Comparison of ENCODE assay signal across 1 cellular context in the genomic region with DNA sequence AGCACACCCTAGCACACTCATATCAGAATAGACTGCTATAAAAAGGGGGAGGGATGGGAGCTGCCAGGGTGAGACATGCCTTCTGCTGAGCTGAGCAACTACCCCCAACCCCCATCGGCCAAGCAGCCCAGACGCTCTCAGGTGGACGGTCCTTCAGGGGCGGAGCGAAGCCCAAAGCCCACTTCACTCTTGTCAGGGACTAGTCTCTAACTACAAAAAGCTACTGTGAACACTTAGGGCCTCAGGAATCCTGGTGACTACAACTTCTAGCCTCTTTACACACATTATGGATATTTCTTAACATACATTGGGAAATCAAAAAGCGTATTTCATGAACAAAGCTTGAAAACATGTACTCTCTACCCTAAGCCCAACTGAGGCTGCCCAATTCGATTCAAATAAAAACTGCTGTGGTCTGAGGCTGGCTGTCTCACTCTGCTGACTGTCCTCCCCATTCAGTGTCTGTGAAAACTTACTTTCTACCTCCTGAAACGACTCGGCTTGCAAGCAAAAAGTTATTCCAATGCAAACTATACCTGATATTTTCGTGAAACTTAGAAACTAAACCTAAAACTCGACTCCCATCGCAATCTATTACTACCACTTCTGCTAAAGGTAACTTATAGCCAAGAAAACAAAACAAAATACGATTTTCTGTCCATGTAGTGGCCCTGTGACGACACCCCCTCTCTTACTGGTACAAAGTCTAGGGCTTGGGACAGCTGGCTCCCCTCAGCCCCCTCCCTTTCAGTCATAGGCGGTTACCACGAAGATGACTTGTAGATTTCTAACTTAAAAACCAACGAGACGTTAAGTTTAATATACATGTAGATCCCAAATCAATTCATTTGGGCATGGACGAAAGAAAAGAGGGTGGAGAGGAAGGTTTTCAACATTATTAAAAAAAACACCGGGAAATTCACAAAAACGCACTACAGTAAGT.
A peak's percentile ranks its signal among the peaks of the same experiment; 100 is the strongest.
TF ChIP-seq lines count a peak whose summit lies in the region.

No MANE protein-coding gene starts in this region.

TF ChIP-seq in K562, 482 proteins besides CTCF, POLR2A, EP300 and RAD21 (continued from another document and continues in another):
- TF ChIP-seq, protein P1, sequence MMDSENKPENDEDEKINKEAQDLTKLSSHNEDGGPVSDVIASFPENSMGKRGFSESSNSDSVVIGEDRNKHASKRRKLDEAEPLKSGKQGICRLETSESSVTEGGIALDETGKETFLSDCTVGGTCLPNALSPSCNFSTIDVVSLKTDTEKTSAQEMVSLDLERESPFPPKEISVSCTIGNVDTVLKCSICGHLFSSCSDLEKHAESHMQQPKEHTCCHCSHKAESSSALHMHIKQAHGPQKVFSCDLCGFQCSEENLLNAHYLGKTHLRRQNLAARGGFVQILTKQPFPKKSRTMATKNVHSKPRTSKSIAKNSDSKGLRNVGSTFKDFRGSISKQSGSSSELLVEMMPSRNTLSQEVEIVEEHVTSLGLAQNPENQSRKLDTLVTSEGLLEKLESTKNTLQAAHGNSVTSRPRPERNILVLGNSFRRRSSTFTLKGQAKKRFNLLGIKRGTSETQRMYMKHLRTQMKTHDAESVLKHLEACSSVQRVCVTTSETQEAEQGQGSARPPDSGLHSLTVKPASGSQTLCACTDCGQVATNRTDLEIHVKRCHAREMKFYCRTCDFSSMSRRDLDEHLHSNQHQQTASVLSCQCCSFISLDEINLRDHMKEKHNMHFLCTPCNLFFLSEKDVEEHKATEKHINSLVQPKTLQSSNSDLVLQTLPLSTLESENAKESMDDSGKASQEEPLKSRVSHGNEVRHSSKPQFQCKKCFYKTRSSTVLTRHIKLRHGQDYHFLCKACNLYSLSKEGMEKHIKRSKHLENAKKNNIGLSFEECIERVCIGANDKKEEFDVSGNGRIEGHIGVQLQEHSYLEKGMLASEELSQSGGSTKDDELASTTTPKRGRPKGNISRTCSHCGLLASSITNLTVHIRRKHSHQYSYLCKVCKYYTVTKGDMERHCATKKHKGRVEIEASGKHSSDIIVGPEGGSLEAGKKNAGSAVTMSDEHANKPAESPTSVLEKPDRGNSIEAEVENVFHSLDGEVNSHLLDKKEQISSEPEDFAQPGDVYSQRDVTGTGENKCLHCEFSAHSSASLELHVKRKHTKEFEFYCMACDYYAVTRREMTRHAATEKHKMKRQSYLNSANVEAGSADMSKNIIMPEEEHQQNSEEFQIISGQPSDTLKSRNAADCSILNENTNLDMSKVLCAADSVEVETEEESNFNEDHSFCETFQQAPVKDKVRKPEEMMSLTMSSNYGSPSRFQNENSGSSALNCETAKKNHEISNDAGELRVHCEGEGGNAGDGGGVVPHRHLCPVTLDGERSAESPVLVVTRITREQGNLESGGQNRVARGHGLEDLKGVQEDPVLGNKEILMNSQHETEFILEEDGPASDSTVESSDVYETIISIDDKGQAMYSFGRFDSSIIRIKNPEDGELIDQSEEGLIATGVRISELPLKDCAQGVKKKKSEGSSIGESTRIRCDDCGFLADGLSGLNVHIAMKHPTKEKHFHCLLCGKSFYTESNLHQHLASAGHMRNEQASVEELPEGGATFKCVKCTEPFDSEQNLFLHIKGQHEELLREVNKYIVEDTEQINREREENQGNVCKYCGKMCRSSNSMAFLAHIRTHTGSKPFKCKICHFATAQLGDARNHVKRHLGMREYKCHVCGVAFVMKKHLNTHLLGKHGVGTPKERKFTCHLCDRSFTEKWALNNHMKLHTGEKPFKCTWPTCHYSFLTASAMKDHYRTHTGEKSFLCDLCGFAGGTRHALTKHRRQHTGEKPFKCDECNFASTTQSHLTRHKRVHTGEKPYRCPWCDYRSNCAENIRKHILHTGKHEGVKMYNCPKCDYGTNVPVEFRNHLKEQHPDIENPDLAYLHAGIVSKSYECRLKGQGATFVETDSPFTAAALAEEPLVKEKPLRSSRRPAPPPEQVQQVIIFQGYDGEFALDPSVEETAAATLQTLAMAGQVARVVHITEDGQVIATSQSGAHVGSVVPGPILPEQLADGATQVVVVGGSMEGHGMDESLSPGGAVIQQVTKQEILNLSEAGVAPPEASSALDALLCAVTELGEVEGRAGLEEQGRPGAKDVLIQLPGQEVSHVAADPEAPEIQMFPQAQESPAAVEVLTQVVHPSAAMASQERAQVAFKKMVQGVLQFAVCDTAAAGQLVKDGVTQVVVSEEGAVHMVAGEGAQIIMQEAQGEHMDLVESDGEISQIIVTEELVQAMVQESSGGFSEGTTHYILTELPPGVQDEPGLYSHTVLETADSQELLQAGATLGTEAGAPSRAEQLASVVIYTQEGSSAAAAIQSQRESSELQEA (IDR thresholded peaks at IDR 0.05; ENCODE audit: low read depth) = no peak
- TF ChIP-seq HNRNPL (IDR thresholded peaks at IDR 0.05; ENCODE audit: low read depth, low read length) (no peak), SP2 (IDR thresholded peaks at IDR 0.05; ENCODE audit: extremely low read depth, low read depth, low read length, poor library complexity, severe bottlenecking) (no peak), POLR2AphosphoS5 (IDR thresholded peaks at IDR 0.05; ENCODE audit: control insufficient read depth, insufficient read depth, low read depth, low read length) (no peak), RNF2 (IDR thresholded peaks at IDR 0.05) (no peak), SPI1 (IDR thresholded peaks at IDR 0.05; ENCODE audit: borderline replicate concordance, low read depth, low read length) (no peak), ZNF41 (CRISPR knock-in tag; conservative IDR thresholded peaks at IDR 0.05) (no peak), ZBTB7A (IDR thresholded peaks at IDR 0.05; ENCODE audit: borderline replicate concordance, control insufficient read depth, low read depth, low read length) (peak; percentile 47; the same call in 1 of the 2 replicates), CREB1 (IDR thresholded peaks at IDR 0.05) (no peak), CREB1 (CRISPR knock-in tag; IDR thresholded peaks at IDR 0.05) (peak; percentile 27; the same call in 1 of the 2 replicates), TCF3 (CRISPR knock-in tag; IDR thresholded peaks at IDR 0.05) (no peak)
- TF ChIP-seq, protein P2, sequence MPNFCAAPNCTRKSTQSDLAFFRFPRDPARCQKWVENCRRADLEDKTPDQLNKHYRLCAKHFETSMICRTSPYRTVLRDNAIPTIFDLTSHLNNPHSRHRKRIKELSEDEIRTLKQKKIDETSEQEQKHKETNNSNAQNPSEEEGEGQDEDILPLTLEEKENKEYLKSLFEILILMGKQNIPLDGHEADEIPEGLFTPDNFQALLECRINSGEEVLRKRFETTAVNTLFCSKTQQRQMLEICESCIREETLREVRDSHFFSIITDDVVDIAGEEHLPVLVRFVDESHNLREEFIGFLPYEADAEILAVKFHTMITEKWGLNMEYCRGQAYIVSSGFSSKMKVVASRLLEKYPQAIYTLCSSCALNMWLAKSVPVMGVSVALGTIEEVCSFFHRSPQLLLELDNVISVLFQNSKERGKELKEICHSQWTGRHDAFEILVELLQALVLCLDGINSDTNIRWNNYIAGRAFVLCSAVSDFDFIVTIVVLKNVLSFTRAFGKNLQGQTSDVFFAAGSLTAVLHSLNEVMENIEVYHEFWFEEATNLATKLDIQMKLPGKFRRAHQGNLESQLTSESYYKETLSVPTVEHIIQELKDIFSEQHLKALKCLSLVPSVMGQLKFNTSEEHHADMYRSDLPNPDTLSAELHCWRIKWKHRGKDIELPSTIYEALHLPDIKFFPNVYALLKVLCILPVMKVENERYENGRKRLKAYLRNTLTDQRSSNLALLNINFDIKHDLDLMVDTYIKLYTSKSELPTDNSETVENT (CRISPR knock-in tag; IDR thresholded peaks at IDR 0.05) = no peak
- TF ChIP-seq, protein P3, sequence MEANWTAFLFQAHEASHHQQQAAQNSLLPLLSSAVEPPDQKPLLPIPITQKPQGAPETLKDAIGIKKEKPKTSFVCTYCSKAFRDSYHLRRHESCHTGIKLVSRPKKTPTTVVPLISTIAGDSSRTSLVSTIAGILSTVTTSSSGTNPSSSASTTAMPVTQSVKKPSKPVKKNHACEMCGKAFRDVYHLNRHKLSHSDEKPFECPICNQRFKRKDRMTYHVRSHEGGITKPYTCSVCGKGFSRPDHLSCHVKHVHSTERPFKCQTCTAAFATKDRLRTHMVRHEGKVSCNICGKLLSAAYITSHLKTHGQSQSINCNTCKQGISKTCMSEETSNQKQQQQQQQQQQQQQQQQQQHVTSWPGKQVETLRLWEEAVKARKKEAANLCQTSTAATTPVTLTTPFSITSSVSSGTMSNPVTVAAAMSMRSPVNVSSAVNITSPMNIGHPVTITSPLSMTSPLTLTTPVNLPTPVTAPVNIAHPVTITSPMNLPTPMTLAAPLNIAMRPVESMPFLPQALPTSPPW (CRISPR knock-in tag; IDR thresholded peaks at IDR 0.05) = peak; percentile 85
- TF ChIP-seq, protein P4, sequence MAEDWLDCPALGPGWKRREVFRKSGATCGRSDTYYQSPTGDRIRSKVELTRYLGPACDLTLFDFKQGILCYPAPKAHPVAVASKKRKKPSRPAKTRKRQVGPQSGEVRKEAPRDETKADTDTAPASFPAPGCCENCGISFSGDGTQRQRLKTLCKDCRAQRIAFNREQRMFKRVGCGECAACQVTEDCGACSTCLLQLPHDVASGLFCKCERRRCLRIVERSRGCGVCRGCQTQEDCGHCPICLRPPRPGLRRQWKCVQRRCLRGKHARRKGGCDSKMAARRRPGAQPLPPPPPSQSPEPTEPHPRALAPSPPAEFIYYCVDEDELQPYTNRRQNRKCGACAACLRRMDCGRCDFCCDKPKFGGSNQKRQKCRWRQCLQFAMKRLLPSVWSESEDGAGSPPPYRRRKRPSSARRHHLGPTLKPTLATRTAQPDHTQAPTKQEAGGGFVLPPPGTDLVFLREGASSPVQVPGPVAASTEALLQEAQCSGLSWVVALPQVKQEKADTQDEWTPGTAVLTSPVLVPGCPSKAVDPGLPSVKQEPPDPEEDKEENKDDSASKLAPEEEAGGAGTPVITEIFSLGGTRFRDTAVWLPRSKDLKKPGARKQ (CRISPR knock-in tag; IDR thresholded peaks at IDR 0.05) = no peak
- TF ChIP-seq, protein P5, sequence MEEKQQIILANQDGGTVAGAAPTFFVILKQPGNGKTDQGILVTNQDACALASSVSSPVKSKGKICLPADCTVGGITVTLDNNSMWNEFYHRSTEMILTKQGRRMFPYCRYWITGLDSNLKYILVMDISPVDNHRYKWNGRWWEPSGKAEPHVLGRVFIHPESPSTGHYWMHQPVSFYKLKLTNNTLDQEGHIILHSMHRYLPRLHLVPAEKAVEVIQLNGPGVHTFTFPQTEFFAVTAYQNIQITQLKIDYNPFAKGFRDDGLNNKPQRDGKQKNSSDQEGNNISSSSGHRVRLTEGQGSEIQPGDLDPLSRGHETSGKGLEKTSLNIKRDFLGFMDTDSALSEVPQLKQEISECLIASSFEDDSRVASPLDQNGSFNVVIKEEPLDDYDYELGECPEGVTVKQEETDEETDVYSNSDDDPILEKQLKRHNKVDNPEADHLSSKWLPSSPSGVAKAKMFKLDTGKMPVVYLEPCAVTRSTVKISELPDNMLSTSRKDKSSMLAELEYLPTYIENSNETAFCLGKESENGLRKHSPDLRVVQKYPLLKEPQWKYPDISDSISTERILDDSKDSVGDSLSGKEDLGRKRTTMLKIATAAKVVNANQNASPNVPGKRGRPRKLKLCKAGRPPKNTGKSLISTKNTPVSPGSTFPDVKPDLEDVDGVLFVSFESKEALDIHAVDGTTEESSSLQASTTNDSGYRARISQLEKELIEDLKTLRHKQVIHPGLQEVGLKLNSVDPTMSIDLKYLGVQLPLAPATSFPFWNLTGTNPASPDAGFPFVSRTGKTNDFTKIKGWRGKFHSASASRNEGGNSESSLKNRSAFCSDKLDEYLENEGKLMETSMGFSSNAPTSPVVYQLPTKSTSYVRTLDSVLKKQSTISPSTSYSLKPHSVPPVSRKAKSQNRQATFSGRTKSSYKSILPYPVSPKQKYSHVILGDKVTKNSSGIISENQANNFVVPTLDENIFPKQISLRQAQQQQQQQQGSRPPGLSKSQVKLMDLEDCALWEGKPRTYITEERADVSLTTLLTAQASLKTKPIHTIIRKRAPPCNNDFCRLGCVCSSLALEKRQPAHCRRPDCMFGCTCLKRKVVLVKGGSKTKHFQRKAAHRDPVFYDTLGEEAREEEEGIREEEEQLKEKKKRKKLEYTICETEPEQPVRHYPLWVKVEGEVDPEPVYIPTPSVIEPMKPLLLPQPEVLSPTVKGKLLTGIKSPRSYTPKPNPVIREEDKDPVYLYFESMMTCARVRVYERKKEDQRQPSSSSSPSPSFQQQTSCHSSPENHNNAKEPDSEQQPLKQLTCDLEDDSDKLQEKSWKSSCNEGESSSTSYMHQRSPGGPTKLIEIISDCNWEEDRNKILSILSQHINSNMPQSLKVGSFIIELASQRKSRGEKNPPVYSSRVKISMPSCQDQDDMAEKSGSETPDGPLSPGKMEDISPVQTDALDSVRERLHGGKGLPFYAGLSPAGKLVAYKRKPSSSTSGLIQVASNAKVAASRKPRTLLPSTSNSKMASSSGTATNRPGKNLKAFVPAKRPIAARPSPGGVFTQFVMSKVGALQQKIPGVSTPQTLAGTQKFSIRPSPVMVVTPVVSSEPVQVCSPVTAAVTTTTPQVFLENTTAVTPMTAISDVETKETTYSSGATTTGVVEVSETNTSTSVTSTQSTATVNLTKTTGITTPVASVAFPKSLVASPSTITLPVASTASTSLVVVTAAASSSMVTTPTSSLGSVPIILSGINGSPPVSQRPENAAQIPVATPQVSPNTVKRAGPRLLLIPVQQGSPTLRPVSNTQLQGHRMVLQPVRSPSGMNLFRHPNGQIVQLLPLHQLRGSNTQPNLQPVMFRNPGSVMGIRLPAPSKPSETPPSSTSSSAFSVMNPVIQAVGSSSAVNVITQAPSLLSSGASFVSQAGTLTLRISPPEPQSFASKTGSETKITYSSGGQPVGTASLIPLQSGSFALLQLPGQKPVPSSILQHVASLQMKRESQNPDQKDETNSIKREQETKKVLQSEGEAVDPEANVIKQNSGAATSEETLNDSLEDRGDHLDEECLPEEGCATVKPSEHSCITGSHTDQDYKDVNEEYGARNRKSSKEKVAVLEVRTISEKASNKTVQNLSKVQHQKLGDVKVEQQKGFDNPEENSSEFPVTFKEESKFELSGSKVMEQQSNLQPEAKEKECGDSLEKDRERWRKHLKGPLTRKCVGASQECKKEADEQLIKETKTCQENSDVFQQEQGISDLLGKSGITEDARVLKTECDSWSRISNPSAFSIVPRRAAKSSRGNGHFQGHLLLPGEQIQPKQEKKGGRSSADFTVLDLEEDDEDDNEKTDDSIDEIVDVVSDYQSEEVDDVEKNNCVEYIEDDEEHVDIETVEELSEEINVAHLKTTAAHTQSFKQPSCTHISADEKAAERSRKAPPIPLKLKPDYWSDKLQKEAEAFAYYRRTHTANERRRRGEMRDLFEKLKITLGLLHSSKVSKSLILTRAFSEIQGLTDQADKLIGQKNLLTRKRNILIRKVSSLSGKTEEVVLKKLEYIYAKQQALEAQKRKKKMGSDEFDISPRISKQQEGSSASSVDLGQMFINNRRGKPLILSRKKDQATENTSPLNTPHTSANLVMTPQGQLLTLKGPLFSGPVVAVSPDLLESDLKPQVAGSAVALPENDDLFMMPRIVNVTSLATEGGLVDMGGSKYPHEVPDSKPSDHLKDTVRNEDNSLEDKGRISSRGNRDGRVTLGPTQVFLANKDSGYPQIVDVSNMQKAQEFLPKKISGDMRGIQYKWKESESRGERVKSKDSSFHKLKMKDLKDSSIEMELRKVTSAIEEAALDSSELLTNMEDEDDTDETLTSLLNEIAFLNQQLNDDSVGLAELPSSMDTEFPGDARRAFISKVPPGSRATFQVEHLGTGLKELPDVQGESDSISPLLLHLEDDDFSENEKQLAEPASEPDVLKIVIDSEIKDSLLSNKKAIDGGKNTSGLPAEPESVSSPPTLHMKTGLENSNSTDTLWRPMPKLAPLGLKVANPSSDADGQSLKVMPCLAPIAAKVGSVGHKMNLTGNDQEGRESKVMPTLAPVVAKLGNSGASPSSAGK (IDR thresholded peaks at IDR 0.05) = no peak
- TF ChIP-seq, protein P6, sequence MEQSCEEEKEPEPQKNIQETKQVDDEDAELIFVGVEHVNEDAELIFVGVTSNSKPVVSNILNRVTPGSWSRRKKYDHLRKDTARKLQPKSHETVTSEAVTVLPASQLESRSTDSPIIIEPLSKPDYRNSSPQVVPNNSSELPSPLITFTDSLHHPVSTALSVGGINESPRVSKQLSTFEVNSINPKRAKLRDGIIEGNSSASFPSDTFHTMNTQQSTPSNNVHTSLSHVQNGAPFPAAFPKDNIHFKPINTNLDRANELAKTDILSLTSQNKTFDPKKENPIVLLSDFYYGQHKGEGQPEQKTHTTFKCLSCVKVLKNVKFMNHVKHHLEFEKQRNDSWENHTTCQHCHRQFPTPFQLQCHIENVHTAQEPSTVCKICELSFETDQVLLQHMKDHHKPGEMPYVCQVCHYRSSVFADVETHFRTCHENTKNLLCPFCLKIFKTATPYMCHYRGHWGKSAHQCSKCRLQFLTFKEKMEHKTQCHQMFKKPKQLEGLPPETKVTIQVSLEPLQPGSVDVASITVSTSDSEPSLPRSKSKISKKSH (CRISPR knock-in tag; IDR thresholded peaks at IDR 0.05) = no peak
